Comparison of ENCODE assay signal across 19 cellular contexts in genomic region chr6:96888745-96889144, GRCh38. TPM values are rescaled to one million over a fixed set of nuclear protein-coding genes. Genes with fewer than 3 reads are reported as not detected.
A peak's percentile ranks its signal among the peaks of the same experiment; 100 is the strongest.
DNase-seq lines count a peak whose midpoint lies in the region.
"Had no signal": no experiment of that assay in that cellular context is flagged by ENCODE, and none has a peak within 500 bp of the region (broad histone marks: within the 10 kb centered on the region; RNA-seq: fewer than 3 reads in every experiment).

No MANE protein-coding gene starts in this region.

- no peak for DNase-seq in activated CD4-positive, alpha-beta memory T cell treated with anti-CD3 and anti-CD28 coated beads for 36 hours
- DNase-seq in activated CD4-positive, alpha-beta memory T cell treated with anti-CD3 and anti-CD28 coated beads, Interleukin-2, amount 10 ng/mL, durations not matched to agents 7 days and 5 days: no peak
- peak; percentile 34 for DNase-seq in NCI-H69 (lab: John Stamatoyannopoulos, UW)
- no peak for DNase-seq in activated naive CD4-positive, alpha-beta T cell (lab: John Stamatoyannopoulos, UW)
- no peak for DNase-seq in SW480 (ENCODE audit: low spot score)
- DNase-seq: AML-193; CD4-positive, alpha-beta memory T cell; CD8-positive, alpha-beta memory T cell; COR-L47; DMS 273 treated with DMSO at 0.1 percent for 48 hours; DMS153; DMS53; DMS79; DND-41; EL; GDM1 had no signal

- H3K4me1 Mint-ChIP-seq in activated CD4-positive, alpha-beta memory T cell treated with anti-CD3 and anti-CD28 coated beads for 36 hours (ENCODE audit: low read depth): peaks cover 13% of the 10 kb centered on the region
- peaks cover 13% of the 10 kb centered on the region for H3K4me1 Mint-ChIP-seq in activated CD4-positive, alpha-beta memory T cell treated with anti-CD3 and anti-CD28 coated beads, Interleukin-2, amount 10 ng/mL, durations not matched to agents 7 days and 5 days

- no peaks in the 10 kb centered on the region for H3K27me3 Mint-ChIP-seq in activated CD4-positive, alpha-beta memory T cell treated with anti-CD3 and anti-CD28 coated beads for 36 hours
- no peaks in the 10 kb centered on the region for H3K27me3 Mint-ChIP-seq in activated CD4-positive, alpha-beta memory T cell treated with anti-CD3 and anti-CD28 coated beads, Interleukin-2, amount 10 ng/mL, durations not matched to agents 7 days and 5 days
- H3K27me3 Mint-ChIP-seq: B cell; CD4-positive, alpha-beta memory T cell; CD8-positive, alpha-beta memory T cell had no signal

- H3K36me3 Mint-ChIP-seq in activated CD4-positive, alpha-beta memory T cell treated with anti-CD3 and anti-CD28 coated beads for 36 hours: peaks cover 9% of the 10 kb centered on the region
- peaks cover 21% of the 10 kb centered on the region for H3K36me3 Mint-ChIP-seq in activated CD4-positive, alpha-beta memory T cell treated with anti-CD3 and anti-CD28 coated beads, Interleukin-2, amount 10 ng/mL, durations not matched to agents 7 days and 5 days (ENCODE audit: low read depth)

- intact Hi-C loops in activated CD4-positive, alpha-beta memory T cell treated with anti-CD3 and anti-CD28 coated beads for 36 hours (cut with micrococcal nuclease): no loop called here

- no peak overlapping the region for H3K4me3 Mint-ChIP-seq in activated CD4-positive, alpha-beta memory T cell treated with anti-CD3 and anti-CD28 coated beads for 36 hours
- no peak overlapping the region for H3K4me3 Mint-ChIP-seq in activated CD4-positive, alpha-beta memory T cell treated with anti-CD3 and anti-CD28 coated beads, Interleukin-2, amount 10 ng/mL, durations not matched to agents 7 days and 5 days
- H3K4me3 Mint-ChIP-seq: B cell; CD4-positive, alpha-beta memory T cell; CD8-positive, alpha-beta memory T cell had no signal

- no peaks in the 10 kb centered on the region for H3K9me3 Mint-ChIP-seq in activated CD4-positive, alpha-beta memory T cell treated with anti-CD3 and anti-CD28 coated beads for 36 hours
- H3K9me3 Mint-ChIP-seq in activated CD4-positive, alpha-beta memory T cell treated with anti-CD3 and anti-CD28 coated beads, Interleukin-2, amount 10 ng/mL, durations not matched to agents 7 days and 5 days: no peaks in the 10 kb centered on the region
- H3K9me3 Mint-ChIP-seq: CD4-positive, alpha-beta memory T cell; CD8-positive, alpha-beta memory T cell had no signal

- POLR2A ChIA-PET in activated CD4-positive, alpha-beta memory T cell treated with anti-CD3 and anti-CD28 coated beads for 36 hours (lab: Charles Lee): no interaction called here
- POLR2A ChIA-PET in activated CD4-positive, alpha-beta memory T cell treated with anti-CD3 and anti-CD28 coated beads, Interleukin-2, amount 10 ng/mL, durations not matched to agents 7 days and 5 days (lab: Charles Lee): no interaction called here

- peak overlapping the region; percentile 15 for H3K27ac Mint-ChIP-seq in activated CD4-positive, alpha-beta memory T cell treated with anti-CD3 and anti-CD28 coated beads for 36 hours
- H3K27ac Mint-ChIP-seq in activated CD4-positive, alpha-beta memory T cell treated with anti-CD3 and anti-CD28 coated beads, Interleukin-2, amount 10 ng/mL, durations not matched to agents 7 days and 5 days: no peak overlapping the region
- H3K27ac Mint-ChIP-seq: B cell had no signal

- CTCF ChIA-PET in activated CD4-positive, alpha-beta memory T cell treated with anti-CD3 and anti-CD28 coated beads for 36 hours (lab: Charles Lee): no interaction called here
- CTCF ChIA-PET in activated CD4-positive, alpha-beta memory T cell treated with anti-CD3 and anti-CD28 coated beads, Interleukin-2, amount 10 ng/mL, durations not matched to agents 7 days and 5 days (lab: Charles Lee): no interaction called here

RNA-seq across cellular contexts. Expression of gene NDUFAF4, which starts 8.9 kb away (rescaled TPM):
- 10 to 100 TPM; 56.3 to 59.9 TPM for total RNA-seq in activated CD4-positive, alpha-beta memory T cell treated with anti-CD3 and anti-CD28 coated beads for 36 hours
- total RNA-seq in activated CD4-positive, alpha-beta memory T cell treated with anti-CD3 and anti-CD28 coated beads, Interleukin-2, amount 10 ng/mL, durations not matched to agents 7 days and 5 days: 10 to 100 TPM; 23.3 to 26.1 TPM

RNA-seq across cellular contexts. Expression of gene KLHL32, which starts 35.8 kb away (rescaled TPM):
- total RNA-seq in activated CD4-positive, alpha-beta memory T cell treated with anti-CD3 and anti-CD28 coated beads for 36 hours: under 1 TPM; 0.83 to 0.92 TPM
- total RNA-seq in activated CD4-positive, alpha-beta memory T cell treated with anti-CD3 and anti-CD28 coated beads, Interleukin-2, amount 10 ng/mL, durations not matched to agents 7 days and 5 days: 1 to 10 TPM; 1.5 to 2.1 TPM
- total RNA-seq: A172, G401 had no signal

RNA-seq across cellular contexts. Expression of gene GPR63, which starts 51.5 kb away (rescaled TPM):
- total RNA-seq in activated CD4-positive, alpha-beta memory T cell treated with anti-CD3 and anti-CD28 coated beads for 36 hours: 1 to 10 TPM; 1.5 to 1.7 TPM
- 1 to 10 TPM; 3.5 to 3.7 TPM for total RNA-seq in activated CD4-positive, alpha-beta memory T cell treated with anti-CD3 and anti-CD28 coated beads, Interleukin-2, amount 10 ng/mL, durations not matched to agents 7 days and 5 days
- total RNA-seq: A172, G401 had no signal
